Comparison of ENCODE assay signal across 17 cellular contexts in genomic region chr14:67391266-67391665, GRCh38. TPM values are rescaled to one million over a fixed set of nuclear protein-coding genes. Genes with fewer than 3 reads are reported as not detected.
DNase-seq lines count a peak whose midpoint lies in the region; ATAC-seq and TF ChIP-seq lines count a peak whose summit lies in the region.
"Had no signal": no experiment of that assay in that cellular context is flagged by ENCODE, and none has a peak within 500 bp of the region (broad histone marks: within the 10 kb centered on the region; RNA-seq: fewer than 3 reads in every experiment).

No MANE protein-coding gene starts in this region.

- H3K4me3 ChIP-seq in thymus (ENCODE audit: low read length), result no peak overlapping the region
- H3K4me3 ChIP-seq in CD8-positive, alpha-beta T cell (ENCODE audit: low read depth, low read length), result no peak overlapping the region
- H3K4me3 ChIP-seq: BLaER1, GM23248, SK-N-MC had no signal

- 6% methylated on average over 6 of the region's 6 CpGs for WGBS in thymus

- intact Hi-C loops in CD8-positive, alpha-beta T cell (cut with DNase I, micrococcal nuclease), result no loop called here

- no peaks in the 10 kb centered on the region for H3K4me1 Mint-ChIP-seq in CD8-positive, alpha-beta T cell (ENCODE audit: low read depth)

- peak; percentile 38 for DNase-seq in GF-D8 (lab: John Stamatoyannopoulos, UW)
- peak; percentile 2 for DNase-seq in OCI-M1 (lab: John Stamatoyannopoulos, UW)
- DNase-seq in erythroblast (lab: John Stamatoyannopoulos, UW), result peak; percentile 60 to 86
- DNase-seq in NCI-H1930 (lab: John Stamatoyannopoulos, UW), result no peak
- no peak for DNase-seq in CD8-positive, alpha-beta T cell
- DNase-seq: Caco-2, DMS53, GM23248, NCI-H1092, NCI-H2107, NCI-H345, NCI-H526 treated with DMSO at 0.1 percent for 48 hours, PC-3 had no signal

- peaks cover 11% of the 10 kb centered on the region for H3K36me3 Mint-ChIP-seq in CD8-positive, alpha-beta T cell

- peaks cover 21% of the 10 kb centered on the region for H3K4me1 ChIP-seq in thymus (ENCODE audit: control insufficient read depth, insufficient read depth, low read length)
- H3K4me1 ChIP-seq in CD8-positive, alpha-beta T cell (ENCODE audit: insufficient read depth, low read length), result no peaks in the 10 kb centered on the region
- H3K4me1 ChIP-seq: BLaER1 had no signal

- ATAC-seq in CD8-positive, alpha-beta T cell, result no peak
- no peak for ATAC-seq in HG02885 (IDR thresholded peaks at IDR 0.05; ENCODE audit: poor library complexity, unreplicated experiment)
- ATAC-seq: PC-3 had no signal

- no peak for TF ChIP-seq POLR2A in erythroblast (IDR thresholded peaks at IDR 0.05; ENCODE audit: low read length)

- no peaks in the 10 kb centered on the region for H3K27me3 ChIP-seq in thymus (ENCODE audit: control insufficient read depth, insufficient read depth)
- no peaks in the 10 kb centered on the region for H3K27me3 ChIP-seq in CD8-positive, alpha-beta T cell (ENCODE audit: insufficient read depth, low read length)
- H3K27me3 ChIP-seq: BLaER1 had no signal

- CTCF ChIA-PET in CD8-positive, alpha-beta T cell (lab: Charles Lee), result no interaction called here

- peaks cover 4% of the 10 kb centered on the region for H3K36me3 ChIP-seq in thymus (ENCODE audit: control insufficient read depth, insufficient read depth)
- no peaks in the 10 kb centered on the region for H3K36me3 ChIP-seq in CD8-positive, alpha-beta T cell (ENCODE audit: insufficient read depth, low read length)

- peak overlapping the region; percentile 68 for H3K27ac ChIP-seq in thymus (ENCODE audit: low read depth)
- no peak overlapping the region for H3K27ac ChIP-seq in CD8-positive, alpha-beta T cell (ENCODE audit: low read depth, low read length)
- H3K27ac ChIP-seq: BLaER1, GM23248, SK-N-MC had no signal

- no peak overlapping the region for H3K4me3 Mint-ChIP-seq in CD8-positive, alpha-beta T cell

- POLR2A ChIA-PET in CD8-positive, alpha-beta T cell (lab: Charles Lee), result interaction anchor here (0.9 kb wide), 1 partner anchor 31 kb away, joined by 3 read pairs; the partner anchor contains the start of gene EIF2S1

- H3K9me3 Mint-ChIP-seq in CD8-positive, alpha-beta T cell, result no peaks in the 10 kb centered on the region

- no peak overlapping the region for H3K27ac Mint-ChIP-seq in CD8-positive, alpha-beta T cell

- no peaks in the 10 kb centered on the region for H3K27me3 Mint-ChIP-seq in CD8-positive, alpha-beta T cell (ENCODE audit: low read depth)

- H3K9me3 ChIP-seq in thymus (ENCODE audit: control insufficient read depth), result no peaks in the 10 kb centered on the region
- H3K9me3 ChIP-seq in CD8-positive, alpha-beta T cell (ENCODE audit: low read length), result no peaks in the 10 kb centered on the region
- H3K9me3 ChIP-seq: BLaER1, Caco-2 had no signal

- TF ChIP-seq CTCF in CD8-positive, alpha-beta T cell (IDR thresholded peaks at IDR 0.05), result no peak

RNA-seq across cellular contexts. Expression of gene PLEK2, which starts 20.7 kb away (rescaled TPM):
- 22.0 TPM for polyA plus RNA-seq in thymus
- total RNA-seq in CD8-positive, alpha-beta T cell, result not detected

RNA-seq across cellular contexts. Expression of gene EIF2S1, which starts 31.1 kb away (rescaled TPM):
- 42.7 TPM for polyA plus RNA-seq in thymus
- 10 to 100 TPM; 29.4 to 34.4 TPM for total RNA-seq in CD8-positive, alpha-beta T cell

RNA-seq across cellular contexts. Expression of gene ATP6V1D, which starts 31.7 kb away (rescaled TPM):
- 71.1 TPM for polyA plus RNA-seq in thymus
- 10 to 100 TPM; 30.1 to 34.2 TPM for total RNA-seq in CD8-positive, alpha-beta T cell

Comparison
In these comparisons a context has a peak if more than half of its experiments do, and no peak if none do; other contexts are left out.
1. DNase-seq: peak in GF-D8 (single experiment), OCI-M1 (single experiment) and erythroblast (2 of 2); none in NCI-H1930 (0 of 2) and CD8-positive, alpha-beta T cell (0 of 7).